1 cellular context compared by ENCODE assay signal in genomic region chr4:84821064-84821463, GRCh38.
TF ChIP-seq lines count a peak whose summit lies in the region.

No MANE protein-coding gene starts in this region.

TF ChIP-seq in GM12878, 131 proteins besides CTCF, POLR2A, EP300 and RAD21 (continued from another document):
- TF ChIP-seq PRDM15 (CRISPR knock-in tag; IDR thresholded peaks at IDR 0.05) (no peak), CBX5 (IDR thresholded peaks at IDR 0.05; ENCODE audit: low read depth) (no peak), IRF3 (IDR thresholded peaks at IDR 0.05) (no peak)
